ENCODE assay signal across 8 cellular contexts in genomic region chr1:26677306-26678115, GRCh38. TPM values are rescaled to one million over a fixed set of nuclear protein-coding genes. Genes with fewer than 3 reads are reported as not detected.
DNase-seq lines count a peak whose midpoint lies in the region; ATAC-seq, FAIRE-seq and TF ChIP-seq lines count a peak whose summit lies in the region.

No MANE protein-coding gene starts in this region.

- DNase-seq in CD1c-positive myeloid dendritic cell (ENCODE audit: extremely low spot score) (peak; percentile 76), KBM-7 (peak; percentile 88), fibroblast of lung (ENCODE audit: low read depth in 2 of 2) (peak; percentile 69 to 75), nephron progenitor cell (peak; percentile 24), urothelium cell line (ENCODE audit: low spot score) (peak; percentile 86)
- peak; percentile 61 to 66 for DNase-seq in activated T-cell treated with anti-CD3 and anti-CD28 coated beads, Interleukin-2, amount 50 U/mL, for 48 hours

- H3K79me2 ChIP-seq in fibroblast of lung (ENCODE audit: control insufficient read depth, insufficient read depth, low read length): no peaks in the 10 kb centered on the region

- in situ Hi-C loops in KBM-7 (cut with MboI; ENCODE audit: low pct_unique_long_range_greater_than_20kb, low sequenced_read_pairs): no loop called here

- H3K36me3 Mint-ChIP-seq in nephron progenitor cell (ENCODE audit: low read depth): no peaks in the 10 kb centered on the region

- peak overlapping the region; percentile 48 for H2AFZ ChIP-seq in fibroblast of lung (ENCODE audit: low read length)

- ATAC-seq in GM19468 (IDR thresholded peaks at IDR 0.05; ENCODE audit: extremely low read depth, unreplicated experiment): peak; percentile 46

- H3K4me3 Mint-ChIP-seq in nephron progenitor cell: no peak overlapping the region

- TF ChIP-seq CTCF in fibroblast of lung (conservative IDR thresholded peaks at IDR 0.05 in 1 of 2, IDR thresholded peaks at IDR 0.05 in 1 of 2; ENCODE audit: low read depth in 1 of 2, low read length in 2 of 2): peak; percentile 34 to 51
- peak; percentile 31 for TF ChIP-seq CTCF in nephron progenitor cell (IDR thresholded peaks at IDR 0.05)

- H3K4me1 ChIP-seq in fibroblast of lung (ENCODE audit: control insufficient read depth, extremely low read depth, insufficient read depth, low read length): no peaks in the 10 kb centered on the region

- no peaks in the 10 kb centered on the region for H3K27me3 ChIP-seq in fibroblast of lung (ENCODE audit: control insufficient read depth, insufficient read depth, low read length)

- FAIRE-seq in urothelium cell line (lab: Jason Lieb, UNC): peak; percentile 85

- H3K9ac ChIP-seq in fibroblast of lung (ENCODE audit: insufficient read depth, low read length): no peak overlapping the region

- peaks cover 16% of the 10 kb centered on the region for H3K4me1 Mint-ChIP-seq in nephron progenitor cell

- no peaks in the 10 kb centered on the region for H3K9me3 ChIP-seq in fibroblast of lung (ENCODE audit: control insufficient read depth, insufficient read depth, low read depth, low read length)

- H3K27ac ChIP-seq in fibroblast of lung (ENCODE audit: insufficient read depth, low read length): no peak overlapping the region

- H3K4me2 ChIP-seq in fibroblast of lung (ENCODE audit: extremely low read depth, insufficient read depth, low read length): peak overlapping the region; percentile 75

- H3K27ac Mint-ChIP-seq in nephron progenitor cell: peak overlapping the region; percentile 29

- H3K27me3 Mint-ChIP-seq in nephron progenitor cell (ENCODE audit: low read depth, poor library complexity): peaks cover 12% of the 10 kb centered on the region

- peak overlapping the region; percentile 11 to 21 (median 13) for H3K4me3 ChIP-seq in fibroblast of lung (replicated peaks in 1 of 4; ENCODE audit: control extremely low read depth in 1 of 4, insufficient read depth in 1 of 4, low read depth in 3 of 4, low read length in 4 of 4)

- H4K20me1 ChIP-seq in fibroblast of lung (ENCODE audit: control insufficient read depth, extremely low read depth, insufficient read depth, low read length): no peaks in the 10 kb centered on the region

- H3K9me3 Mint-ChIP-seq in nephron progenitor cell: no peaks in the 10 kb centered on the region

- no peaks in the 10 kb centered on the region for H3K36me3 ChIP-seq in fibroblast of lung (ENCODE audit: control insufficient read depth, insufficient read depth, low read length)

TF ChIP-seq in PFSK-1, 5 proteins besides CTCF, POLR2A, EP300 and RAD21:
- TF ChIP-seq FOXP2 (optimal IDR thresholded peaks at IDR 0.05; ENCODE audit: borderline replicate concordance, extremely low read depth, extremely low read length, insufficient read depth) (peak; percentile 20), POLR2AphosphoS5 (IDR thresholded peaks at IDR 0.05; ENCODE audit: low read depth, low read length) (no peak)

RNA-seq across cellular contexts. Expression of gene ARID1A, which starts 18.3 kb away (rescaled TPM):
- polyA plus RNA-seq in PFSK-1 (2012; ENCODE audit: insufficient read length, low read depth): 54.9 TPM
- total RNA-seq in fibroblast of lung: 10.3 and 16.0 TPM in 2 replicates
- polyA plus RNA-seq in fibroblast of lung: 12.9 and 18.0 TPM in 2 replicates
- polyA plus RNA-seq in fibroblast of lung (2012): 24.5 and 29.0 TPM in 2 replicates
- 97.0 and 130 TPM in 2 replicates for polyA minus RNA-seq in fibroblast of lung (ENCODE audit: low replicate concordance)

Comparison
In these comparisons a context has a peak if more than half of its experiments do, and no peak if none do; other contexts are left out.
1. DNase-seq: peak in every context shown above with its lines; median percentile 88 in KBM-7; 86 in urothelium cell line; 76 in CD1c-positive myeloid dendritic cell; 72 in fibroblast of lung; 64 in activated T-cell treated with anti-CD3 and anti-CD28 coated beads, Interleukin-2, amount 50 U/mL, for 48 hours; 24 in nephron progenitor cell.